34 cellular contexts compared by ENCODE assay signal in genomic region chr3:110400315-110400714, GRCh38.
"Had no signal": no experiment of that assay in that cellular context is flagged by ENCODE, and none has a peak within 500 bp of the region (broad histone marks: within the 10 kb centered on the region; RNA-seq: fewer than 3 reads in every experiment).

No MANE protein-coding gene starts in this region.

- H3K36me3 ChIP-seq: MG63 had no signal

- H3K4me3 ChIP-seq: MG63 had no signal

- H3K27me3 ChIP-seq: MG63 had no signal

- DNase-seq: Karpas-422, Kasumi-1, MG63, MM.1S, MV-4-11, NCI-H1048, NCI-H1092, NCI-H1092 treated with DMSO at 0.1 percent for 48 hours, NCI-H1105, NCI-H1105 treated with DMSO at 0.1 percent for 48 hours, NCI-H1417, NCI-H1417 treated with DMSO at 0.1 percent for 48 hours, NCI-H1436, NCI-H1436 treated with DMSO at 0.1 percent for 48 hours, NCI-H146, NCI-H1694, NCI-H1694 treated with DMSO at 0.1 percent for 48 hours, NCI-H187, NCI-H187 treated with DMSO at 0.1 percent for 48 hours, NCI-H1930, NCI-H2029, NCI-H2029 treated with DMSO at 0.1 percent for 48 hours, NCI-H2081, NCI-H2081 treated with DMSO at 0.1 percent for 48 hours, NCI-H2107, NCI-H2171, NCI-H2171 treated with DMSO at 0.1 percent for 48 hours, NCI-H2227 treated with DMSO at 0.1 percent for 48 hours, NCI-H226, NCI-H345, NCI-H446, NCI-H446 treated with DMSO at 0.1 percent for 48 hours, NCI-H510A, NCI-H510A treated with DMSO at 0.1 percent for 48 hours had no signal

- H3K9me3 ChIP-seq: MG63 had no signal
